ENCODE assay signal across 1 cellular context in the genomic region with DNA sequence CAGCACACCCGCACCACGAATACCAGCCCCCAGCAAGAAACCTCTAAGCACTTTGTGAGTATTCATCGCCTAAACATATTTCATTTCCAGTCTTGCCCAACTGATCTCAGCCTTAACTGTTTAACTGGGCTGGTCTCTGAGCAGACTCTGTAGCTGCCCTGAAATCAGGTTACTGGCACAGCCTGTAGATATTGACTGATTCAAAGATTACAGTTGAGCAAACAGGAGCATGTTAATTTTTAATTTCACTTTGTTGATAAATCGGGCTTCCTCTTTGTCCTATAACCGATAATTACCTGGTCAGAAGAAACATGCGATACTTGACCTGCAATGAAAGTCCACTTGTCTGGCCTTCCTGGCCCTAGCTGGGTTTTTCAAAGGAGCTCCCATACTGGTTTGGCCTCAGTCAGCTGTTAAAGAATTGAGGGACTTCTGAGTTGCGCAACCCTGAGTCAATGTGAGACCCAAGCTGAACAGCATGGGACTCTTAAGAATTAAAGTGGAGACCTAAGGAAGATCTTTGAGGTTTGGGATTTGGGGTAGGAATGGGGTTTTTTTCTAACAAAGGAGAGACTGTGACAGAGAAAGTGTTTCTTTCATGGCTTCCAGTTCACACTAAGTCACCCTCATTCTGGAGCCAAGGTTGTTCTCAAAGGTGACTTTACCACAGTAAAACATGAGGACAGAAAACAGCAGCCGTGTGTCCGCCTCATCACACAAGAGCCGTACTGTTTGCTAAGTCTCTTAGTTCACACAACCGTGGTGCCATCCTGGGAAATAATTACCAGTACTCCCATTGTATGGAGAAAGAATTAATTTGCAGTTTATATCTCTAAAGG.
TF ChIP-seq lines count a peak whose summit lies in the region.

No MANE protein-coding gene starts in this region.

TF ChIP-seq in GM23338, 12 proteins besides CTCF, POLR2A, EP300 and RAD21 (continued from another document):
- TF ChIP-seq, protein P1, sequence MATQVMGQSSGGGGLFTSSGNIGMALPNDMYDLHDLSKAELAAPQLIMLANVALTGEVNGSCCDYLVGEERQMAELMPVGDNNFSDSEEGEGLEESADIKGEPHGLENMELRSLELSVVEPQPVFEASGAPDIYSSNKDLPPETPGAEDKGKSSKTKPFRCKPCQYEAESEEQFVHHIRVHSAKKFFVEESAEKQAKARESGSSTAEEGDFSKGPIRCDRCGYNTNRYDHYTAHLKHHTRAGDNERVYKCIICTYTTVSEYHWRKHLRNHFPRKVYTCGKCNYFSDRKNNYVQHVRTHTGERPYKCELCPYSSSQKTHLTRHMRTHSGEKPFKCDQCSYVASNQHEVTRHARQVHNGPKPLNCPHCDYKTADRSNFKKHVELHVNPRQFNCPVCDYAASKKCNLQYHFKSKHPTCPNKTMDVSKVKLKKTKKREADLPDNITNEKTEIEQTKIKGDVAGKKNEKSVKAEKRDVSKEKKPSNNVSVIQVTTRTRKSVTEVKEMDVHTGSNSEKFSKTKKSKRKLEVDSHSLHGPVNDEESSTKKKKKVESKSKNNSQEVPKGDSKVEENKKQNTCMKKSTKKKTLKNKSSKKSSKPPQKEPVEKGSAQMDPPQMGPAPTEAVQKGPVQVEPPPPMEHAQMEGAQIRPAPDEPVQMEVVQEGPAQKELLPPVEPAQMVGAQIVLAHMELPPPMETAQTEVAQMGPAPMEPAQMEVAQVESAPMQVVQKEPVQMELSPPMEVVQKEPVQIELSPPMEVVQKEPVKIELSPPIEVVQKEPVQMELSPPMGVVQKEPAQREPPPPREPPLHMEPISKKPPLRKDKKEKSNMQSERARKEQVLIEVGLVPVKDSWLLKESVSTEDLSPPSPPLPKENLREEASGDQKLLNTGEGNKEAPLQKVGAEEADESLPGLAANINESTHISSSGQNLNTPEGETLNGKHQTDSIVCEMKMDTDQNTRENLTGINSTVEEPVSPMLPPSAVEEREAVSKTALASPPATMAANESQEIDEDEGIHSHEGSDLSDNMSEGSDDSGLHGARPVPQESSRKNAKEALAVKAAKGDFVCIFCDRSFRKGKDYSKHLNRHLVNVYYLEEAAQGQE (IDR thresholded peaks at IDR 0.05; ENCODE audit: unreplicated experiment): no peak
- TF ChIP-seq, protein P2, sequence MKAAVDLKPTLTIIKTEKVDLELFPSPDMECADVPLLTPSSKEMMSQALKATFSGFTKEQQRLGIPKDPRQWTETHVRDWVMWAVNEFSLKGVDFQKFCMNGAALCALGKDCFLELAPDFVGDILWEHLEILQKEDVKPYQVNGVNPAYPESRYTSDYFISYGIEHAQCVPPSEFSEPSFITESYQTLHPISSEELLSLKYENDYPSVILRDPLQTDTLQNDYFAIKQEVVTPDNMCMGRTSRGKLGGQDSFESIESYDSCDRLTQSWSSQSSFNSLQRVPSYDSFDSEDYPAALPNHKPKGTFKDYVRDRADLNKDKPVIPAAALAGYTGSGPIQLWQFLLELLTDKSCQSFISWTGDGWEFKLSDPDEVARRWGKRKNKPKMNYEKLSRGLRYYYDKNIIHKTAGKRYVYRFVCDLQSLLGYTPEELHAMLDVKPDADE (IDR thresholded peaks at IDR 0.05): no peak
- TF ChIP-seq CREB1 (CRISPR knock-in tag; IDR thresholded peaks at IDR 0.05; ENCODE audit: low read depth) (no peak), ZNF331 (CRISPR knock-in tag; IDR thresholded peaks at IDR 0.05; ENCODE audit: low read depth) (no peak), POLR2AphosphoS5 (IDR thresholded peaks at IDR 0.05; ENCODE audit: low read depth) (no peak), ZNF114 (CRISPR knock-in tag; IDR thresholded peaks at IDR 0.05) (no peak)
- TF ChIP-seq, protein P3, sequence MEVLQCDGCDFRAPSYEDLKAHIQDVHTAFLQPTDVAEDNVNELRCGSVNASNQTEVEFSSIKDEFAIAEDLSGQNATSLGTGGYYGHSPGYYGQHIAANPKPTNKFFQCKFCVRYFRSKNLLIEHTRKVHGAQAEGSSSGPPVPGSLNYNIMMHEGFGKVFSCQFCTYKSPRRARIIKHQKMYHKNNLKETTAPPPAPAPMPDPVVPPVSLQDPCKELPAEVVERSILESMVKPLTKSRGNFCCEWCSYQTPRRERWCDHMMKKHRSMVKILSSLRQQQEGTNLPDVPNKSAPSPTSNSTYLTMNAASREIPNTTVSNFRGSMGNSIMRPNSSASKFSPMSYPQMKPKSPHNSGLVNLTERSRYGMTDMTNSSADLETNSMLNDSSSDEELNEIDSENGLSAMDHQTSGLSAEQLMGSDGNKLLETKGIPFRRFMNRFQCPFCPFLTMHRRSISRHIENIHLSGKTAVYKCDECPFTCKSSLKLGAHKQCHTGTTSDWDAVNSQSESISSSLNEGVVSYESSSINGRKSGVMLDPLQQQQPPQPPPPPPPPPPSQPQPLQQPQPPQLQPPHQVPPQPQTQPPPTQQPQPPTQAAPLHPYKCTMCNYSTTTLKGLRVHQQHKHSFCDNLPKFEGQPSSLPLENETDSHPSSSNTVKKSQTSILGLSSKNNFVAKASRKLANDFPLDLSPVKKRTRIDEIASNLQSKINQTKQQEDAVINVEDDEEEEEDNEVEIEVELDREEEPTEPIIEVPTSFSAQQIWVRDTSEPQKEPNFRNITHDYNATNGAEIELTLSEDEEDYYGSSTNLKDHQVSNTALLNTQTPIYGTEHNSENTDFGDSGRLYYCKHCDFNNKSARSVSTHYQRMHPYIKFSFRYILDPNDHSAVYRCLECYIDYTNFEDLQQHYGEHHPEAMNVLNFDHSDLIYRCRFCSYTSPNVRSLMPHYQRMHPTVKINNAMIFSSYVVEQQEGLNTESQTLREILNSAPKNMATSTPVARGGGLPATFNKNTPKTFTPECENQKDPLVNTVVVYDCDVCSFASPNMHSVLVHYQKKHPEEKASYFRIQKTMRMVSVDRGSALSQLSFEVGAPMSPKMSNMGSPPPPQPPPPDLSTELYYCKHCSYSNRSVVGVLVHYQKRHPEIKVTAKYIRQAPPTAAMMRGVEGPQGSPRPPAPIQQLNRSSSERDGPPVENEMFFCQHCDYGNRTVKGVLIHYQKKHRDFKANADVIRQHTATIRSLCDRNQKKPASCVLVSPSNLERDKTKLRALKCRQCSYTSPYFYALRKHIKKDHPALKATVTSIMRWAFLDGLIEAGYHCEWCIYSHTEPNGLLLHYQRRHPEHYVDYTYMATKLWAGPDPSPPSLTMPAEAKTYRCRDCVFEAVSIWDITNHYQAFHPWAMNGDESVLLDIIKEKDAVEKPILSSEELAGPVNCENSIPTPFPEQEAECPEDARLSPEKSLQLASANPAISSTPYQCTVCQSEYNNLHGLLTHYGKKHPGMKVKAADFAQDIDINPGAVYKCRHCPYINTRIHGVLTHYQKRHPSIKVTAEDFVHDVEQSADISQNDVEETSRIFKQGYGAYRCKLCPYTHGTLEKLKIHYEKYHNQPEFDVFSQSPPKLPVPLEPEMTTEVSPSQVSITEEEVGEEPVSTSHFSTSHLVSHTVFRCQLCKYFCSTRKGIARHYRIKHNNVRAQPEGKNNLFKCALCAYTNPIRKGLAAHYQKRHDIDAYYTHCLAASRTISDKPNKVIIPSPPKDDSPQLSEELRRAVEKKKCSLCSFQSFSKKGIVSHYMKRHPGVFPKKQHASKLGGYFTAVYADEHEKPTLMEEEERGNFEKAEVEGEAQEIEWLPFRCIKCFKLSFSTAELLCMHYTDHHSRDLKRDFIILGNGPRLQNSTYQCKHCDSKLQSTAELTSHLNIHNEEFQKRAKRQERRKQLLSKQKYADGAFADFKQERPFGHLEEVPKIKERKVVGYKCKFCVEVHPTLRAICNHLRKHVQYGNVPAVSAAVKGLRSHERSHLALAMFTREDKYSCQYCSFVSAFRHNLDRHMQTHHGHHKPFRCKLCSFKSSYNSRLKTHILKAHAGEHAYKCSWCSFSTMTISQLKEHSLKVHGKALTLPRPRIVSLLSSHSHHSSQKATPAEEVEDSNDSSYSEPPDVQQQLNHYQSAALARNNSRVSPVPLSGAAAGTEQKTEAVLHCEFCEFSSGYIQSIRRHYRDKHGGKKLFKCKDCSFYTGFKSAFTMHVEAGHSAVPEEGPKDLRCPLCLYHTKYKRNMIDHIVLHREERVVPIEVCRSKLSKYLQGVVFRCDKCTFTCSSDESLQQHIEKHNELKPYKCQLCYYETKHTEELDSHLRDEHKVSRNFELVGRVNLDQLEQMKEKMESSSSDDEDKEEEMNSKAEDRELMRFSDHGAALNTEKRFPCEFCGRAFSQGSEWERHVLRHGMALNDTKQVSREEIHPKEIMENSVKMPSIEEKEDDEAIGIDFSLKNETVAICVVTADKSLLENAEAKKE (CRISPR knock-in tag; IDR thresholded peaks at IDR 0.05): no peak
